ENCODE assay signal across 10 cellular contexts in genomic region chrX:129786210-129786651, GRCh38. TPM values are rescaled to one million over a fixed set of nuclear protein-coding genes. Genes with fewer than 3 reads are reported as not detected.
DNase-seq lines count a peak whose midpoint lies in the region; ATAC-seq and TF ChIP-seq lines count a peak whose summit lies in the region.
"Had no signal": no experiment of that assay in that cellular context is flagged by ENCODE, and none has a peak within 500 bp of the region (broad histone marks: within the 10 kb centered on the region; RNA-seq: fewer than 3 reads in every experiment).

No MANE protein-coding gene starts in this region.

- H2AFZ ChIP-seq in SU-DHL-6 (ENCODE audit: low read depth, low read length, severe bottlenecking) = no peak overlapping the region

- peak overlapping the region; percentile 48 for H3K4me2 ChIP-seq in SU-DHL-6 (ENCODE audit: low read depth, low read length, poor library complexity, severe bottlenecking)

- H4K20me1 ChIP-seq in SU-DHL-6 (ENCODE audit: low read depth, low read length) = no peaks in the 10 kb centered on the region

- no peaks in the 10 kb centered on the region for H3K9me2 ChIP-seq in SU-DHL-6 (replicated peaks; ENCODE audit: insufficient read depth, low read length)

- no peaks in the 10 kb centered on the region for H3K9me3 ChIP-seq in SU-DHL-6 (ENCODE audit: insufficient read depth, low read length)

- no peaks in the 10 kb centered on the region for H3K27me3 ChIP-seq in SU-DHL-6 (ENCODE audit: low read length)

- no peak for TF ChIP-seq POLR2A in lower leg skin (IDR thresholded peaks at IDR 0.05)

- intact Hi-C loops in lower leg skin (cut with DNase I; ENCODE audit: low total_unique reads) (no loop called here), cardiac septum (cut with DNase I) (no loop called here)

- peaks cover 13% of the 10 kb centered on the region; the same call in 1 of the 2 replicates for H3F3A ChIP-seq in SU-DHL-6 (ENCODE audit: insufficient read depth)

- H3K27ac ChIP-seq in SU-DHL-6 (ENCODE audit: low read depth, low read length) = peak overlapping the region; percentile 76

- TF ChIP-seq CTCF in SU-DHL-6 (IDR thresholded peaks at IDR 0.05; ENCODE audit: insufficient read depth, low read length, poor library complexity, severe bottlenecking) = no peak
- TF ChIP-seq CTCF in lower leg skin (IDR thresholded peaks at IDR 0.05) = no peak

- H3K79me2 ChIP-seq in SU-DHL-6 (ENCODE audit: insufficient read depth, low read length) = peaks cover 58% of the 10 kb centered on the region

- no peak overlapping the region for H3K4me3 ChIP-seq in SU-DHL-6 (ENCODE audit: insufficient read depth, low read length, poor library complexity, severe bottlenecking)
- no peak overlapping the region for H3K4me3 ChIP-seq in lower leg skin (ENCODE audit: low read depth, poor library complexity, severe bottlenecking)

- no peak overlapping the region for H3K9ac ChIP-seq in SU-DHL-6 (ENCODE audit: low read length)

- WGBS in lower leg skin, 2 donors = 78 to 92% methylated on average over 2 of the region's 3 CpGs

- no peaks in the 10 kb centered on the region for H3K36me3 ChIP-seq in SU-DHL-6 (ENCODE audit: low read length)

- ATAC-seq in GM18909 (IDR thresholded peaks at IDR 0.05; ENCODE audit: poor library complexity, unreplicated experiment) = peak; percentile 82
- ATAC-seq in HG03039 (IDR thresholded peaks at IDR 0.05; ENCODE audit: unreplicated experiment) = peak; percentile 61

- DNase-seq in Ammon's horn (ENCODE audit: low spot score) = peak; percentile 32
- DNase-seq in cerebellum (ENCODE audit: low spot score) = no peak
- DNase-seq in lower leg skin (ENCODE audit: low spot score in 2 of 2) = no peak
- DNase-seq in AG08395 (ENCODE audit: low spot score) = no peak
- DNase-seq in cardiac septum (ENCODE audit: low spot score) = no peak
- DNase-seq: Calu3 had no signal

RNA-seq across cellular contexts. Expression of gene SASH3, which starts 6.5 kb away (rescaled TPM):
- total RNA-seq in cerebellum (1.8 TPM), lower leg skin (1 to 10 TPM in 3 of 4 donors, under 1 TPM in 1; 0.25 to 3.4 (median 1.6) TPM), cardiac septum (3.8 TPM)
- total RNA-seq: Calu3, renal cortical epithelial cell had no signal

RNA-seq across cellular contexts. Expression of gene XPNPEP2, which starts 47.5 kb away (rescaled TPM):
- total RNA-seq in cerebellum (1.5 TPM), lower leg skin (1 to 10 TPM; 1.3 to 5.0 (median 2.2) TPM), cardiac septum (0.22 TPM)
- total RNA-seq: Calu3, renal cortical epithelial cell had no signal

RNA-seq across cellular contexts. Expression of gene ZDHHC9, which starts 57.5 kb away (rescaled TPM):
- total RNA-seq in cerebellum = 25.0 TPM
- total RNA-seq in lower leg skin = 10 to 100 TPM; 23.8 to 58.0 (median 40.1) TPM
- total RNA-seq in cardiac septum = 9.2 TPM
